ENCODE assay signal across 8 cellular contexts in the genomic region with DNA sequence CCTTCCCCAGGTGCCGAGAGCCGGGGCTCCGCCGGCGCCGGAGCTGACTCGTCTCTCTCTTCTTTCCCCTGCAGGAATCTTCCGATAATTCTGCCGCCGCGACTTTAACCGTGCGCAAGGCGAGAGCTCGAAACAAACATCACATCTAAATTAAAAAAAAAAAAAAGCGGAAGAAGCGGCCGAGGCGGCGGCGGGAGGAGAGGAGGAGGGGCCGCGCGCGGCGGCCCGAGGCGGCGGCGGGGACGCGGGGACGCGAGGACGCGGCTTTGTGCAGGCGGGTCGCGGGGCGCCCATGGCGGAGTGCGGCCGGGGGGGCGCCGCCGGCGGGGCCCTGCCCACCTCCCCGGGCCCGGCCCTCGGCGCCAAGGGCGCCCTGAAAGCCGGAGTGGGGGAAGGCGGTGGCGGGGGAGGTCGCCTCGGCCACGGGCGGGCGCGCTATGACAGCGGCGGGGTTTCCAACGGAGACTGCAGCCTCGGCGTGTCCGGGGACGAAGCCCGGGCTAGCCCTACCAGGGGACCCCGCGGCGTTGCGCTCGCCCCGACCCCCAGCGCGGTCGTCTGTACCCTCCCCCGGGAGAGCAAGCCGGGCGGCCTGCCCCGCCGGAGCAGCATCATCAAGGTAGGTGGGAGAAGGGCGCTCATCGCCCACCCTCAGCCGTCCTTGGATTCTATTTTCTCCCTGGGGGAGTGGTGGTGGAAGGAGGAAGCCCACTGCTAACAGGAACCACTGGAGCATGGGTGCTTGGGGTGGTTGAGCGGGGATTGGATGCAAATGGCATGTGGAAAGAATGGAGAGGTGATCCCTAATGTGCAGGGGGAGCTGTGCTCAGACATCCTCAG. TPM values are rescaled to one million over a fixed set of nuclear protein-coding genes. Genes with fewer than 3 reads are reported as not detected.
A peak's percentile ranks its signal among the peaks of the same experiment; 100 is the strongest.
DNase-seq lines count a peak whose midpoint lies in the region; ATAC-seq and TF ChIP-seq lines count a peak whose summit lies in the region.

A gene (plus strand): TSS at position 208 of the 840 bp plus-strand sequence. CDS start 85 bp downstream, at position 293.

- no peaks in the 10 kb centered on the region for H3K9me3 ChIP-seq in SK-N-MC (ENCODE audit: low read depth, low read length)

- TF ChIP-seq CTCF in BJ (IDR thresholded peaks at IDR 0.05; ENCODE audit: insufficient read depth, low read depth, low read length) (0 out of 2 replicates have a peak, but pooled peaks have one; percentile 4), progenitor cell of endocrine pancreas (IDR thresholded peaks at IDR 0.05; ENCODE audit: unreplicated experiment) (no peak)

- H3K27me3 ChIP-seq in BJ (ENCODE audit: control insufficient read depth, insufficient read depth, low read length), result no peaks in the 10 kb centered on the region

- peaks cover 22% of the 10 kb centered on the region for H3K27me3 Mint-ChIP-seq in progenitor cell of endocrine pancreas

- ATAC-seq in GM19324 (IDR thresholded peaks at IDR 0.05; ENCODE audit: low FRiP score, unreplicated experiment) (peak; percentile 45), HG03439 (IDR thresholded peaks at IDR 0.05; ENCODE audit: unreplicated experiment) (peak; percentile 33)
- peak; percentile 33 to 51 for ATAC-seq in activated naive CD4-positive, alpha-beta T cell treated with anti-CD3 and anti-CD28 coated beads, Interleukin-2, amount 50 U/mL, for 72 hours

- POLR2A ChIA-PET in BJ (lab: Charles Lee), result interaction anchor here (0.7 kb wide), 1 partner anchor 62 kb away, joined by 5 read pairs; no protein-coding TSS in a partner anchor

- H3K4me3 ChIP-seq in BJ (ENCODE audit: low read depth, low read length) (peak within 1 kb of the TSS; percentile 89), SK-N-MC (peak within 1 kb of the TSS; percentile 59)

- peak within 1 kb of the TSS; percentile 88 to 97 for H3K27ac Mint-ChIP-seq in activated naive CD4-positive, alpha-beta T cell treated with anti-CD3 and anti-CD28 coated beads, Interleukin-2, amount 50 U/mL, for 72 hours
- peak within 1 kb of the TSS; percentile 86 for H3K27ac Mint-ChIP-seq in progenitor cell of endocrine pancreas

- H3K9me3 Mint-ChIP-seq in activated naive CD4-positive, alpha-beta T cell treated with anti-CD3 and anti-CD28 coated beads, Interleukin-2, amount 50 U/mL, for 72 hours, result no peaks in the 10 kb centered on the region
- no peaks in the 10 kb centered on the region for H3K9me3 Mint-ChIP-seq in progenitor cell of endocrine pancreas (ENCODE audit: low read depth)

- intact Hi-C loops in cardiac septum (cut with DNase I), result loop anchor here (2.0 to 10.0 kb wide), 4 partner anchors 154 to 350 kb away; no protein-coding TSS in a partner anchor

- H3K27ac ChIP-seq in SK-N-MC, result no peak within 1 kb of the TSS

- peaks cover 29% of the 10 kb centered on the region for H3K4me1 Mint-ChIP-seq in progenitor cell of endocrine pancreas (ENCODE audit: low read depth)

- peak within 1 kb of the TSS; percentile 92 for H3K4me3 Mint-ChIP-seq in progenitor cell of endocrine pancreas (ENCODE audit: low read depth)

- H3K9ac ChIP-seq in SK-N-MC (ENCODE audit: insufficient read length), result no peak within 1 kb of the TSS

- CTCF ChIA-PET in BJ (lab: Yijun Ruan, JAX), result interaction anchor here (0.5 to 2.3 kb wide), 14 partner anchors 9 to 525 kb away, joined by 3 to 12 read pairs (median 4); no protein-coding TSS in a partner anchor

- H3K36me3 Mint-ChIP-seq in activated naive CD4-positive, alpha-beta T cell treated with anti-CD3 and anti-CD28 coated beads, Interleukin-2, amount 50 U/mL, for 72 hours, result peaks cover 9 to 25% of the 10 kb centered on the region in 2 donors
- H3K36me3 Mint-ChIP-seq in progenitor cell of endocrine pancreas (ENCODE audit: insufficient read depth), result no peaks in the 10 kb centered on the region

- DNase-seq in BJ (ENCODE audit: low read depth) (no peak), SK-N-MC (ENCODE audit: low read depth, low spot score) (no peak), cardiac septum (ENCODE audit: low spot score) (peak; percentile 78), progenitor cell of endocrine pancreas (ENCODE audit: low spot score, unreplicated experiment) (peak; percentile 31), SHP77 treated with DMSO at 0.1 percent for 48 hours (lab: John Stamatoyannopoulos, UW) (no peak)
- DNase-seq in activated naive CD4-positive, alpha-beta T cell treated with anti-CD3 and anti-CD28 coated beads, Interleukin-2, amount 50 U/mL, for 72 hours (ENCODE audit: low spot score in 2 of 2), result peak; percentile 52 to 65

- H3K36me3 ChIP-seq in BJ (ENCODE audit: control insufficient read depth, insufficient read depth, low read length) (no peaks in the 10 kb centered on the region), SK-N-MC (ENCODE audit: insufficient read depth, low read length) (no peaks in the 10 kb centered on the region)

RNA-seq across cellular contexts. Expression of the gene that starts here (rescaled TPM):
- polyA plus RNA-seq in BJ (2011; rRNA removed), result 1.9 and 2.7 TPM in 2 replicates
- polyA minus RNA-seq in BJ (2011; rRNA and poly(A)+ RNA removed), result 4.4 and 5.2 TPM in 2 replicates
- total RNA-seq in activated naive CD4-positive, alpha-beta T cell treated with anti-CD3 and anti-CD28 coated beads, Interleukin-2, amount 50 U/mL, for 72 hours, result 10 to 100 TPM; 17.8 to 20.5 TPM
- total RNA-seq in cardiac septum (27.0 TPM), progenitor cell of endocrine pancreas (10.8 and 11.3 TPM in 2 replicates)

Comparison
In these comparisons a context has a peak if more than half of its experiments do, and no peak if none do; other contexts are left out.
1. DNase-seq: peak in activated naive CD4-positive, alpha-beta T cell treated with anti-CD3 and anti-CD28 coated beads, Interleukin-2, amount 50 U/mL, for 72 hours (2 of 2), cardiac septum (single experiment) and progenitor cell of endocrine pancreas (single experiment); none in BJ (single experiment), SK-N-MC (single experiment) and SHP77 treated with DMSO at 0.1 percent for 48 hours (single experiment).
2. Peak in every context shown above with its lines, with median percentiles within 50 percentile points of each other: ATAC-seq.